8 cellular contexts compared by ENCODE assay signal in the genomic region with DNA sequence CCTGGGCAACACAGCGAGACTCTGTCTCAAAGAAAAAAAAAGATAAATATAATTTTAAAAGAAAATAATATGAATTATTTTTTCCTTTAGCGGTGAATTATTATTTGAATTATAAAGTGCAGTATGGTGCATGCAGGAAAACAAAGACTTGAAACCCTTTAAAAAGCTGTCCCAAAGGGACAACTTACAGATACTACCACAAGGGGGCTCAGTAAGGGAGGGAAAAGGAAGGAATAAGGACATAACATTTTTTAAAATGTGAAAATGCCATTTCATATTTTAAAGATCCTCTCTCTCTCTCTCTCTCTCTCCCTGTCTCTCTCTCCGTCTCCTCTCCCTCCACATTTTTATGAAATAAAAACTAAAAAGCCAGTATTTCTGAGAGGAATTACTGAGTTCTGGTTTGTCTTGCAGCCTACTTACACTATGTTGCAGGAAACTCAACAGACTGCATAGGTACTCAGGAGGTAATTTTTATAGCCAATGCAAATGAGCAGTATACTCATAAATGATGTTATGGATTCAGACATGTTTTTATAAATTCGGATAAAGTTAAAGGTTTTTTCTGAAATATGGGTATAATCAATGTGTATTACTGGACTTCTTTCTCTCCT.
DNase-seq lines count a peak whose midpoint lies in the region; ATAC-seq and TF ChIP-seq lines count a peak whose summit lies in the region.

No MANE protein-coding gene starts in this region.

- no peaks in the 10 kb centered on the region for H3K4me1 ChIP-seq in parathyroid adenoma

- peaks cover 1% of the 10 kb centered on the region for H3K4me1 Mint-ChIP-seq in activated T-cell treated with anti-CD3 and anti-CD28 coated beads, Interleukin-2, amount 50 U/mL, for 4 hours (ENCODE audit: low read depth)

- H3K36me3 ChIP-seq in parathyroid adenoma (ENCODE audit: control insufficient read depth, insufficient read depth, low read length): no peaks in the 10 kb centered on the region

- no peaks in the 10 kb centered on the region for H3K9me3 Mint-ChIP-seq in activated T-cell treated with anti-CD3 and anti-CD28 coated beads, Interleukin-2, amount 50 U/mL, for 4 hours

- no peak for ATAC-seq in activated T-cell treated with anti-CD3 and anti-CD28 coated beads, Interleukin-2, amount 50 U/mL, for 4 hours

- no peak overlapping the region for H2AFZ ChIP-seq in parathyroid adenoma

- H3K27me3 ChIP-seq in parathyroid adenoma (ENCODE audit: control insufficient read depth, insufficient read depth, low read length): no peaks in the 10 kb centered on the region

- H3K4me3 ChIP-seq in HFF-Myc (replicated peaks; ENCODE audit: low read depth, low read length): no peak overlapping the region
- H3K4me3 ChIP-seq in choroid plexus epithelial cell (ENCODE audit: low read depth, low read length): no peak overlapping the region
- H3K4me3 ChIP-seq in parathyroid adenoma (ENCODE audit: low read depth, low read length): no peak overlapping the region

- no peak overlapping the region for H3K4me2 ChIP-seq in parathyroid adenoma (ENCODE audit: low read length)

- no peak overlapping the region for H3K27ac ChIP-seq in parathyroid adenoma

- TF ChIP-seq CTCF in GM10266 (IDR thresholded peaks at IDR 0.05; ENCODE audit: control insufficient read depth, insufficient read depth, low read depth, missing control alignments) (peak; percentile 50), HFF-Myc (IDR thresholded peaks at IDR 0.05; ENCODE audit: low read depth, low read length, missing control alignments) (peak; percentile 53), choroid plexus epithelial cell (conservative IDR thresholded peaks at IDR 0.05; ENCODE audit: low read depth, low read length) (peak; percentile 71), parathyroid adenoma (IDR thresholded peaks at IDR 0.05) (peak; percentile 25)

- H3K9ac ChIP-seq in parathyroid adenoma: no peak overlapping the region

- H3K9me3 ChIP-seq in parathyroid adenoma (ENCODE audit: control insufficient read depth, low read length): no peaks in the 10 kb centered on the region

- no peak overlapping the region for H3K4me3 Mint-ChIP-seq in activated T-cell treated with anti-CD3 and anti-CD28 coated beads, Interleukin-2, amount 50 U/mL, for 4 hours

- no peak for DNase-seq in GM10266 (ENCODE audit: extremely low spot score)
- no peak for DNase-seq in HFF-Myc (ENCODE audit: extremely low read depth, low read depth)
- peak; percentile 3 to 18 for DNase-seq in NCI-H446 (lab: John Stamatoyannopoulos, UW)
- DNase-seq in choroid plexus epithelial cell (ENCODE audit: low read depth): peak; percentile 73
- DNase-seq in HPDE6-E6E7 (ENCODE audit: extremely low spot score): no peak
- no peak for DNase-seq in activated gamma-delta T cell (lab: John Stamatoyannopoulos, UW)
- no peak for DNase-seq in activated T-cell treated with anti-CD3 and anti-CD28 coated beads, Interleukin-2, amount 50 U/mL, for 4 hours

- no peaks in the 10 kb centered on the region for H3K36me3 Mint-ChIP-seq in activated T-cell treated with anti-CD3 and anti-CD28 coated beads, Interleukin-2, amount 50 U/mL, for 4 hours (ENCODE audit: insufficient read depth)

- no peaks in the 10 kb centered on the region for H3K79me2 ChIP-seq in parathyroid adenoma

- H3K27me3 Mint-ChIP-seq in activated T-cell treated with anti-CD3 and anti-CD28 coated beads, Interleukin-2, amount 50 U/mL, for 4 hours (ENCODE audit: low read depth): no peaks in the 10 kb centered on the region

Comparison
In these comparisons a context has a peak if more than half of its experiments do, and no peak if none do; other contexts are left out.
1. DNase-seq: peak in NCI-H446 (2 of 2) and choroid plexus epithelial cell (single experiment); none in GM10266 (single experiment), HFF-Myc (single experiment), HPDE6-E6E7 (single experiment), activated gamma-delta T cell (single experiment) and activated T-cell treated with anti-CD3 and anti-CD28 coated beads, Interleukin-2, amount 50 U/mL, for 4 hours (single experiment).
2. Peak in every context shown above with its lines, with median percentiles within 50 percentile points of each other: CTCF ChIP-seq.